ENCODE assay signal across 8 cellular contexts in the genomic region with DNA sequence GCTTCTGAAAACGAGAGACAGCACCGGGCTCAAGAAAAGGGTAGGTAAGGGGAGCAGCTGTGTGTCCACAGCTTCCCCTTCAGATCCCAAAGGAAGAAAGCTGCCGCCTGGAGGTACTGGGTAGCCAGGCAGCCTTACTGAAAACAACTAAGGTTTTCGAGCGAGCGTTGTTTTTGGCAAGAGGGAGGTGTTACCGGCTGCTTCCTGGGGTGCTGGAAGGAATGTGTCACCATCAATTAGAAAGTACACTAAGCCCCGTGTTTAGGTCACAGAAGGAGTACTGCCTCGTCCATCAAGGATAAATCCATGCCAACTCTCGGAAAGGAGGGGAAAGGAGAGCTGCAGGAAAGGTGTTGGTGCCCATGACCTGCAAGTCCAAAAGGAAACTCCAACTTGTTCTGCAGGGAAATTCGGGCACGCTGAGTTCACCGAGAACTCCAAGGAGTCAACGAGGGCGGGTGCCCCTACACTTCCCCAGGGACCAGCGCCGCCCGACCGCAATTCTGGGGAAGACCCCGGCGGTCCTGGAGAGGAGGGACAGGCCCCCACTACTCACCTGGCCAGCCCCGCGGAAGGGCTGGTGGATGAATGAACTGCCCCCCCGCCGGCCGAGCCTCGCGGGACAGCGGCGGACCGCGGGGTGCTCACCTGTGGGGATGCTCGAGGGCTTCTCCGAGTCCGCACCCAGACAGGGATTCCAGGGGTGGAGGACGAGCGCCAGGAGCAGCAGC. TPM values are rescaled to one million over a fixed set of nuclear protein-coding genes. Genes with fewer than 3 reads are reported as not detected.
DNase-seq lines count a peak whose midpoint lies in the region; ATAC-seq and TF ChIP-seq lines count a peak whose summit lies in the region.

No MANE protein-coding gene starts in this region.

- peak overlapping the region; percentile 97 for H3K27ac ChIP-seq in ACC112 (ENCODE audit: low read depth, low read length)
- H3K27ac ChIP-seq in RWPE1: peak overlapping the region; percentile 96
- peak overlapping the region; percentile 80 to 86 (median 84) for H3K27ac ChIP-seq in gastrocnemius medialis

- peaks cover 79% of the 10 kb centered on the region for H3K79me2 ChIP-seq in ACC112 (ENCODE audit: control insufficient read depth, insufficient read depth, low read length, unreplicated experiment)

- peak; percentile 36 for ATAC-seq in GM18511 (IDR thresholded peaks at IDR 0.05; ENCODE audit: unreplicated experiment)
- peak; percentile 47 to 55 for ATAC-seq in gastrocnemius medialis

- H3K4me3 ChIP-seq in ACC112 (ENCODE audit: low read depth, low read length) (peak overlapping the region; percentile 91), gastrocnemius medialis (peak overlapping the region; percentile 69 to 83 (median 75))

- peak; percentile 36 for DNase-seq in HPDE6-E6E7 (ENCODE audit: extremely low spot score)
- peak; percentile 69 for DNase-seq in RWPE1 (ENCODE audit: low spot score)
- DNase-seq in cerebellar cortex (ENCODE audit: low spot score): peak; percentile 74
- peak; percentile 82 for DNase-seq in iPS-NIHi7 (ENCODE audit: extremely low spot score)
- peak; percentile 29 to 36 for DNase-seq in gastrocnemius medialis
- DNase-seq in activated effector memory CD4-positive, alpha-beta T cell treated with Interleukin-2 at 50 U/mL for 16 hours: no peak

- H3K27me3 ChIP-seq in ACC112 (ENCODE audit: insufficient read depth, low read length): no peaks in the 10 kb centered on the region
- H3K27me3 ChIP-seq in gastrocnemius medialis: no peaks in the 10 kb centered on the region

- POLR2A ChIA-PET in RWPE1 (lab: Yijun Ruan, JAX; ENCODE audit: low non-redundant PET): interaction anchor here (0.5 to 0.6 kb wide), 2 partner anchors 12 to 82 kb away, joined by 3 read pairs; no protein-coding TSS in a partner anchor

- H3K4me1 ChIP-seq in ACC112 (ENCODE audit: control insufficient read depth, insufficient read depth, low read length, unreplicated experiment): peaks cover 41% of the 10 kb centered on the region
- H3K4me1 ChIP-seq in gastrocnemius medialis: peaks cover 13 to 31% of the 10 kb centered on the region in 2 donors

- TF ChIP-seq POLR2A in gastrocnemius medialis (IDR thresholded peaks at IDR 0.05): peak in 1 of 2 donors; percentile 13

- H3K36me3 ChIP-seq in ACC112 (ENCODE audit: insufficient read depth, low read length): peaks cover 19% of the 10 kb centered on the region; the same call in 1 of the 2 replicates
- no peaks in the 10 kb centered on the region for H3K36me3 ChIP-seq in gastrocnemius medialis

- intact Hi-C loops in gastrocnemius medialis (cut with DNase I; ENCODE audit: low total_unique reads): no loop called here

- H2AFZ ChIP-seq in ACC112 (ENCODE audit: low read length, unreplicated experiment): peak overlapping the region; percentile 30

- TF ChIP-seq CTCF in RWPE1 (conservative IDR thresholded peaks at IDR 0.05; ENCODE audit: low read depth): peak; percentile 74
- peak in 4 of 5 experiments; percentile 8 to 55 (median 32) for TF ChIP-seq CTCF in gastrocnemius medialis (IDR thresholded peaks at IDR 0.05 in 4 of 5, conservative IDR thresholded peaks at IDR 0.05 in 1 of 5)

- CTCF ChIA-PET in RWPE1 (lab: Yijun Ruan, JAX): interaction anchor here (1.1 to 1.3 kb wide), 2 partner anchors 20 to 95 kb away, joined by 3 to 5 read pairs; no protein-coding TSS in a partner anchor

- H3K9me3 ChIP-seq in gastrocnemius medialis: no peaks in the 10 kb centered on the region

- in situ Hi-C loops in gastrocnemius medialis (cut with MboI; ENCODE audit: low sequenced_read_pairs in 4 of 4): no loop called here

RNA-seq across cellular contexts. Expression of gene PLOD2, which starts 0.6 kb away (rescaled TPM):
- 1 to 10 TPM; 2.0 to 6.5 (median 4.1) TPM for total RNA-seq in gastrocnemius medialis
